ENCODE assay signal across 21 cellular contexts in genomic region chr15:88491158-88491557, GRCh38. TPM values are rescaled to one million over a fixed set of nuclear protein-coding genes. Genes with fewer than 3 reads are reported as not detected.
DNase-seq lines count a peak whose midpoint lies in the region; ATAC-seq and TF ChIP-seq lines count a peak whose summit lies in the region.
"Had no signal": no experiment of that assay in that cellular context is flagged by ENCODE, and none has a peak within 500 bp of the region (broad histone marks: within the 10 kb centered on the region; RNA-seq: fewer than 3 reads in every experiment).

No MANE protein-coding gene starts in this region.

- H3K4me3 ChIP-seq in BE2C (ENCODE audit: low read depth, low read length), result no peak overlapping the region
- H3K4me3 ChIP-seq: lung, right atrium auricular region, upper lobe of left lung had no signal

- no peaks in the 10 kb centered on the region for H3K4me1 Mint-ChIP-seq in activated T-cell treated with anti-CD3 and anti-CD28 coated beads, Interleukin-2, amount 50 U/mL, for 4 hours (ENCODE audit: low read depth)

- H3K27me3 Mint-ChIP-seq in activated T-cell treated with anti-CD3 and anti-CD28 coated beads, Interleukin-2, amount 50 U/mL, for 4 hours (ENCODE audit: low read depth), result no peaks in the 10 kb centered on the region

- no peaks in the 10 kb centered on the region for H3K9me3 Mint-ChIP-seq in activated T-cell treated with anti-CD3 and anti-CD28 coated beads, Interleukin-2, amount 50 U/mL, for 4 hours
- H3K9me3 Mint-ChIP-seq: CD8-positive, alpha-beta T cell had no signal

- H3K4me3 Mint-ChIP-seq in activated T-cell treated with anti-CD3 and anti-CD28 coated beads, Interleukin-2, amount 50 U/mL, for 4 hours, result no peak overlapping the region
- H3K4me3 Mint-ChIP-seq: CD8-positive, alpha-beta T cell had no signal

- no peak for TF ChIP-seq POLR2A in erythroblast (IDR thresholded peaks at IDR 0.05; ENCODE audit: low read length)

- H3K4me1 ChIP-seq in BE2C (no peaks in the 10 kb centered on the region), foreskin keratinocyte (no peaks in the 10 kb centered on the region)
- H3K4me1 ChIP-seq: upper lobe of left lung had no signal

- ATAC-seq in foreskin keratinocyte (peak; percentile 8), HG03135 (IDR thresholded peaks at IDR 0.05; ENCODE audit: unreplicated experiment) (no peak)
- ATAC-seq in activated T-cell treated with anti-CD3 and anti-CD28 coated beads, Interleukin-2, amount 50 U/mL, for 4 hours, result no peak
- ATAC-seq: CD8-positive, alpha-beta T cell had no signal

- DNase-seq in BE2C (peak; percentile 29), COR-L47 (lab: John Stamatoyannopoulos, UW) (peak; percentile 45), RPMI8226 (peak; percentile 62), foreskin keratinocyte (no peak), erythroblast (lab: John Stamatoyannopoulos, UW) (no peak)
- no peak for DNase-seq in activated T-cell treated with anti-CD3 and anti-CD28 coated beads, Interleukin-2, amount 50 U/mL, for 1 hour
- DNase-seq in activated T-cell treated with anti-CD3 and anti-CD28 coated beads, Interleukin-2, amount 50 U/mL, for 4 hours, result no peak
- DNase-seq: activated CD8-positive, alpha-beta memory T cell treated with anti-CD3 and anti-CD28 coated beads, Interleukin-2, amount 50 U/mL, for 48 hours; activated naive CD4-positive, alpha-beta T cell; amniotic stem cell; CD8-positive, alpha-beta T cell; DND-41; foreskin fibroblast; islet precursor cell; NCI-H1694; NCI-H524 treated with DMSO at 0.1 percent for 48 hours; upper lobe of left lung had no signal

- no peaks in the 10 kb centered on the region for H3K9me3 ChIP-seq in BE2C
- H3K9me3 ChIP-seq: right atrium auricular region, upper lobe of left lung had no signal

- peaks cover 4% of the 10 kb centered on the region for H3K36me3 Mint-ChIP-seq in activated T-cell treated with anti-CD3 and anti-CD28 coated beads, Interleukin-2, amount 50 U/mL, for 4 hours (ENCODE audit: insufficient read depth)

- no peak for TF ChIP-seq CTCF in BE2C (IDR thresholded peaks at IDR 0.05; ENCODE audit: low read depth, low read length)
- TF ChIP-seq CTCF in foreskin keratinocyte (conservative IDR thresholded peaks at IDR 0.05), result no peak

- no peaks in the 10 kb centered on the region for H3K36me3 ChIP-seq in BE2C
- H3K36me3 ChIP-seq: right atrium auricular region, upper lobe of left lung had no signal

- H3K27ac ChIP-seq in foreskin keratinocyte, result no peak overlapping the region
- H3K27ac ChIP-seq: right atrium auricular region, upper lobe of left lung, VCaP had no signal

- no peaks in the 10 kb centered on the region for H3K27me3 ChIP-seq in BE2C
- H3K27me3 ChIP-seq in foreskin keratinocyte, result no peaks in the 10 kb centered on the region
- H3K27me3 ChIP-seq: right atrium auricular region, upper lobe of left lung had no signal

RNA-seq across cellular contexts. Expression of gene MRPS11, which starts 23.6 kb away (rescaled TPM):
- 159 TPM for polyA plus RNA-seq in BE2C (2012; ENCODE audit: insufficient read depth, insufficient read length, low read depth)
- total RNA-seq in foreskin keratinocyte, result 62.8 and 64.8 TPM in 2 replicates
- polyA plus RNA-seq in foreskin keratinocyte, result 84.6 and 86.9 TPM in 2 replicates
- 10 to 100 TPM; 61.3 to 73.4 (median 67.2) TPM for total RNA-seq in activated T-cell treated with anti-CD3 and anti-CD28 coated beads, Interleukin-2, amount 50 U/mL, for 4 hours

RNA-seq across cellular contexts. Expression of gene MRPL46, which starts 24.0 kb away (rescaled TPM):
- polyA plus RNA-seq in BE2C (2012; ENCODE audit: insufficient read depth, insufficient read length, low read depth), result 104 TPM
- total RNA-seq in foreskin keratinocyte, result 32.4 and 34.2 TPM in 2 replicates
- polyA plus RNA-seq in foreskin keratinocyte, result 42.1 and 44.4 TPM in 2 replicates
- total RNA-seq in activated T-cell treated with anti-CD3 and anti-CD28 coated beads, Interleukin-2, amount 50 U/mL, for 4 hours, result 10 to 100 TPM; 50.0 to 56.3 (median 51.4) TPM

RNA-seq across cellular contexts. Expression of gene DET1, which starts 55.3 kb away (rescaled TPM):
- polyA plus RNA-seq in BE2C (2012; ENCODE audit: insufficient read depth, insufficient read length, low read depth), result 14.9 TPM
- total RNA-seq in foreskin keratinocyte, result 1.5 and 1.6 TPM in 2 replicates
- polyA plus RNA-seq in foreskin keratinocyte, result 1.1 and 1.3 TPM in 2 replicates
- total RNA-seq in activated T-cell treated with anti-CD3 and anti-CD28 coated beads, Interleukin-2, amount 50 U/mL, for 4 hours, result 1 to 10 TPM in 1 of 3 donors, under 1 TPM in 2; 0.87 to 1.0 (median 0.98) TPM

Comparison
In these comparisons a context has a peak if more than half of its experiments do, and no peak if none do; other contexts are left out.
1. DNase-seq: peak in BE2C (single experiment), COR-L47 (single experiment) and RPMI8226 (single experiment); none in foreskin keratinocyte (0 of 2), erythroblast (0 of 2), activated T-cell treated with anti-CD3 and anti-CD28 coated beads, Interleukin-2, amount 50 U/mL, for 1 hour (single experiment) and activated T-cell treated with anti-CD3 and anti-CD28 coated beads, Interleukin-2, amount 50 U/mL, for 4 hours (single experiment).